ENCODE assay signal across 30 cellular contexts in the genomic region with DNA sequence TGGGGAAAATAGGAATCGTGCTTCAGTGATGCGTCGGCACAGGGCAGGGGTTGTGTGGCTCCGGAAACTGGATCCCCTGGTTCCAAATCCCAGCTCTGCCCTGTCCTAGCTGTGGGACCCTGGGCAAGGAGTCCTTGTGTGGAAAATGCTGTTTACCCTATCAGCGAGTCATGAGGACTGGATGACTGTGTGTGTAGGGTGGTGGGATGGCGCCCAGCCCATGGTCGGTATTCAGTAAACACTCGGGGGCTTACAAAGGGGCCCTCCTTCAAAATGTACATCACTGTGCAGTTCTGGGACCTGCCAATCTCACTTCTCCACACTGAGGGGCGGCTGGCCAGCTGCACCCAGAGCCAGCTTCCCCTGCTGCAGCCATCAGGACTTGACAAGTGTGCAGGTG.
"Had no signal": no experiment of that assay in that cellular context is flagged by ENCODE, and none has a peak within 500 bp of the region (broad histone marks: within the 10 kb centered on the region; RNA-seq: fewer than 3 reads in every experiment).

No MANE protein-coding gene starts in this region.

- H3K9me3 Mint-ChIP-seq: central memory CD8-positive, alpha-beta T cell; effector memory CD8-positive, alpha-beta T cell; memory B cell had no signal

- H3K9me3 ChIP-seq: esophagus squamous epithelium, gastrocnemius medialis, heart right ventricle, left lung had no signal

- H3K27ac Mint-ChIP-seq: effector memory CD8-positive, alpha-beta T cell; endodermal cell; memory B cell had no signal

- H3K27me3 Mint-ChIP-seq: central memory CD8-positive, alpha-beta T cell; effector memory CD8-positive, alpha-beta T cell; memory B cell had no signal

- H3K27me3 ChIP-seq: esophagus squamous epithelium, gastrocnemius medialis, heart right ventricle, hepatocyte, left lung had no signal

- H3K4me3 ChIP-seq: coronary artery, esophagus squamous epithelium, gastrocnemius medialis, heart right ventricle, hepatocyte, left lung, lung had no signal

- H3K4me1 ChIP-seq: esophagus squamous epithelium, gastrocnemius medialis, heart right ventricle, left lung had no signal

- H3K4me1 Mint-ChIP-seq: central memory CD8-positive, alpha-beta T cell; endodermal cell; immature natural killer cell had no signal

- H2AFZ ChIP-seq: hepatocyte had no signal

- DNase-seq: caudate nucleus; cerebellar nuclear complex; effector CD8-positive, alpha-beta T cell; effector memory CD8-positive, alpha-beta T cell; endodermal cell; erythroblast; esophagus squamous epithelium; foreskin fibroblast; foreskin melanocyte; gastrocnemius medialis; glutamatergic neuron; head of caudate nucleus; heart right ventricle; hypothalamus; immature natural killer cell; left cardiac atrium; left lung; left ventricle myocardium superior; mammary epithelial cell; midbrain had no signal

- H3K4me2 ChIP-seq: hepatocyte had no signal

- H3K27ac ChIP-seq: coronary artery, epithelial cell of prostate, esophagus squamous epithelium, gastrocnemius medialis, heart right ventricle, hepatocyte, left lung had no signal

- H3K4me3 Mint-ChIP-seq: central memory CD8-positive, alpha-beta T cell; effector memory CD8-positive, alpha-beta T cell; endodermal cell; immature natural killer cell; memory B cell had no signal

- FAIRE-seq: colon, endometrium, islet of Langerhans, keratinocyte had no signal
